25 cellular contexts compared by ENCODE assay signal in the genomic region with DNA sequence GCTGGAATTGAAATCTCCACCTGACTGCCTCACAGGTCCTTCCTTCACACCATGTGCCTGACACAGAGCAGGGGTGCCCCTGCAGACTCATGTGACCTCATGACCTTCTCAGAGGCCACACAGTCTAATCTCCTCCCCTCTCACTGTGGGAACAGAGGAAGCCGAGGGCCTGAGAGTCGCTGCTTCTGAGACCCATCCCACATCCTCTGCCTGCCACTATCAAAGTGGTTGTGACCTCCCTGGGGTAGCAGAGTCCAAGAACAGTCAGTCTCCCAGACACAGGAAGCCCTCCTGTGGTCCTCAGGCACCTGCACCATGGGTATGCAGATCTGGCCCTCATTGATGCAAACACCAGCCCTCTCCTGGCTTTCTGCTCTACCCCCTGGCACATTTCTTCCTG.
DNase-seq lines count a peak whose midpoint lies in the region; ATAC-seq lines count a peak whose summit lies in the region.
"Had no signal": no experiment of that assay in that cellular context is flagged by ENCODE, and none has a peak within 500 bp of the region (broad histone marks: within the 10 kb centered on the region; RNA-seq: fewer than 3 reads in every experiment).

No MANE protein-coding gene starts in this region.

- H3K36me3 Mint-ChIP-seq in activated naive CD4-positive, alpha-beta T cell treated with anti-CD3 and anti-CD28 coated beads, Interleukin-2, amount 50 U/mL, for 24 hours, result no peaks in the 10 kb centered on the region
- H3K36me3 Mint-ChIP-seq in activated naive CD4-positive, alpha-beta T cell treated with anti-CD3 and anti-CD28 coated beads for 36 hours (ENCODE audit: low read depth), result no peaks in the 10 kb centered on the region
- H3K36me3 Mint-ChIP-seq in T-helper 17 cell (ENCODE audit: low read depth) (no peaks in the 10 kb centered on the region), immature natural killer cell (no peaks in the 10 kb centered on the region)
- no peaks in the 10 kb centered on the region for H3K36me3 Mint-ChIP-seq in stimulated activated naive CD8-positive, alpha-beta T cell treated with anti-CD3 and anti-CD28 coated beads, Interleukin-15, Interleukin-2, amounts not matched to agents 100 ng/mL and 50 ng/mL, for 24 hours (ENCODE audit: low read depth)
- H3K36me3 Mint-ChIP-seq: natural killer cell, T-cell had no signal

- no peaks in the 10 kb centered on the region for H3K9me3 ChIP-seq in T-helper 17 cell (ENCODE audit: control insufficient read depth, low read length, poor library complexity, severe bottlenecking)
- H3K9me3 ChIP-seq: adrenal gland, breast epithelium, sigmoid colon had no signal

- no peak for ATAC-seq in T-helper 17 cell
- no peak for ATAC-seq in GM19452 (IDR thresholded peaks at IDR 0.05; ENCODE audit: unreplicated experiment)
- ATAC-seq in HG02571 (IDR thresholded peaks at IDR 0.05; ENCODE audit: unreplicated experiment), result no peak
- ATAC-seq: left cardiac atrium, natural killer cell had no signal

- H3K27me3 Mint-ChIP-seq in activated naive CD4-positive, alpha-beta T cell treated with anti-CD3 and anti-CD28 coated beads, Interleukin-2, amount 50 U/mL, for 24 hours, result no peaks in the 10 kb centered on the region
- H3K27me3 Mint-ChIP-seq in activated naive CD4-positive, alpha-beta T cell treated with anti-CD3 and anti-CD28 coated beads for 36 hours (ENCODE audit: low read depth), result no peaks in the 10 kb centered on the region
- H3K27me3 Mint-ChIP-seq in T-helper 17 cell, result peaks cover 14% of the 10 kb centered on the region
- H3K27me3 Mint-ChIP-seq in immature natural killer cell (ENCODE audit: low read depth in 3 of 3), result peaks cover 4 to 8% (median 7%) of the 10 kb centered on the region in 3 donors
- H3K27me3 Mint-ChIP-seq in stimulated activated naive CD8-positive, alpha-beta T cell treated with anti-CD3 and anti-CD28 coated beads, Interleukin-15, Interleukin-2, amounts not matched to agents 100 ng/mL and 50 ng/mL, for 24 hours, result no peaks in the 10 kb centered on the region
- H3K27me3 Mint-ChIP-seq: T-cell had no signal

- intact Hi-C loops in activated naive CD4-positive, alpha-beta T cell treated with anti-CD3 and anti-CD28 coated beads for 36 hours (cut with micrococcal nuclease), result no loop called here

- no peak overlapping the region for H3K4me3 Mint-ChIP-seq in activated naive CD4-positive, alpha-beta T cell treated with anti-CD3 and anti-CD28 coated beads, Interleukin-2, amount 50 U/mL, for 24 hours
- H3K4me3 Mint-ChIP-seq in activated naive CD4-positive, alpha-beta T cell treated with anti-CD3 and anti-CD28 coated beads for 36 hours, result no peak overlapping the region
- no peak overlapping the region for H3K4me3 Mint-ChIP-seq in T-helper 17 cell
- peak overlapping the region in 2 of 5 donors; percentile 33 to 51 for H3K4me3 Mint-ChIP-seq in immature natural killer cell
- H3K4me3 Mint-ChIP-seq in stimulated activated naive CD8-positive, alpha-beta T cell treated with anti-CD3 and anti-CD28 coated beads, Interleukin-15, Interleukin-2, amounts not matched to agents 100 ng/mL and 50 ng/mL, for 24 hours, result no peak overlapping the region
- H3K4me3 Mint-ChIP-seq: HFFc6, natural killer cell, T-cell had no signal

- H3K9me3 Mint-ChIP-seq in activated naive CD4-positive, alpha-beta T cell treated with anti-CD3 and anti-CD28 coated beads, Interleukin-2, amount 50 U/mL, for 24 hours, result no peaks in the 10 kb centered on the region
- no peaks in the 10 kb centered on the region for H3K9me3 Mint-ChIP-seq in activated naive CD4-positive, alpha-beta T cell treated with anti-CD3 and anti-CD28 coated beads for 36 hours
- no peaks in the 10 kb centered on the region for H3K9me3 Mint-ChIP-seq in immature natural killer cell
- H3K9me3 Mint-ChIP-seq in stimulated activated naive CD8-positive, alpha-beta T cell treated with anti-CD3 and anti-CD28 coated beads, Interleukin-15, Interleukin-2, amounts not matched to agents 100 ng/mL and 50 ng/mL, for 24 hours, result no peaks in the 10 kb centered on the region
- H3K9me3 Mint-ChIP-seq: HFFc6, natural killer cell, T-cell had no signal

- peaks cover 27% of the 10 kb centered on the region for H3K4me1 Mint-ChIP-seq in activated naive CD4-positive, alpha-beta T cell treated with anti-CD3 and anti-CD28 coated beads, Interleukin-2, amount 50 U/mL, for 24 hours
- no peaks in the 10 kb centered on the region for H3K4me1 Mint-ChIP-seq in activated naive CD4-positive, alpha-beta T cell treated with anti-CD3 and anti-CD28 coated beads for 36 hours (ENCODE audit: low read depth)
- H3K4me1 Mint-ChIP-seq in T-helper 17 cell, result peaks cover 8% of the 10 kb centered on the region
- peaks cover 0 to 30% of the 10 kb centered on the region in 2 donors for H3K4me1 Mint-ChIP-seq in immature natural killer cell
- peaks cover 16% of the 10 kb centered on the region for H3K4me1 Mint-ChIP-seq in stimulated activated naive CD8-positive, alpha-beta T cell treated with anti-CD3 and anti-CD28 coated beads, Interleukin-15, Interleukin-2, amounts not matched to agents 100 ng/mL and 50 ng/mL, for 24 hours (ENCODE audit: low read depth)

- DNase-seq in activated naive CD4-positive, alpha-beta T cell treated with anti-CD3 and anti-CD28 coated beads for 36 hours, result no peak
- DNase-seq in T-helper 17 cell (no peak), immature natural killer cell (peak in 1 of 3 donors; percentile 37), DMS79 treated with DMSO at 0.1 percent for 48 hours (lab: John Stamatoyannopoulos, UW) (no peak)
- DNase-seq: activated CD4-positive, alpha-beta T cell treated with anti-CD3 and anti-CD28 coated beads for 4 hours; activated CD8-positive, alpha-beta memory T cell treated with anti-CD3 and anti-CD28 coated beads, Interleukin-2, amount 50 U/mL, for 48 hours; activated effector memory CD4-positive, alpha-beta T cell treated with Interleukin-2 at 50 U/mL for 16 hours; adrenal gland; Calu3; HFFc6; left cardiac atrium; natural killer cell; NCI-H1105; NCI-H2081; NCI-H345; NCI-H82; SHP77 treated with DMSO at 0.1 percent for 48 hours; sigmoid colon; stimulated activated CD8-positive, alpha-beta memory T cell treated with anti-CD3 and anti-CD28 coated beads, Interleukin-4, amount 100 ng/mL, for 48 hours; T-cell had no signal

- CTCF ChIA-PET in activated naive CD4-positive, alpha-beta T cell treated with anti-CD3 and anti-CD28 coated beads for 36 hours (lab: Charles Lee), result interaction anchor here (1.0 kb wide), 1 partner anchor 55 kb away, joined by 6 read pairs; no protein-coding TSS in a partner anchor

- peak overlapping the region; percentile 60 for H3K27ac Mint-ChIP-seq in activated naive CD4-positive, alpha-beta T cell treated with anti-CD3 and anti-CD28 coated beads, Interleukin-2, amount 50 U/mL, for 24 hours
- H3K27ac Mint-ChIP-seq in activated naive CD4-positive, alpha-beta T cell treated with anti-CD3 and anti-CD28 coated beads for 36 hours, result no peak overlapping the region
- H3K27ac Mint-ChIP-seq in T-helper 17 cell, result peak overlapping the region; percentile 67
- peak overlapping the region in 5 of 6 donors; percentile 40 to 91 (median 54) for H3K27ac Mint-ChIP-seq in immature natural killer cell
- H3K27ac Mint-ChIP-seq in stimulated activated naive CD8-positive, alpha-beta T cell treated with anti-CD3 and anti-CD28 coated beads, Interleukin-15, Interleukin-2, amounts not matched to agents 100 ng/mL and 50 ng/mL, for 24 hours, result peak overlapping the region; percentile 82
- H3K27ac Mint-ChIP-seq: HFFc6 had no signal
